Comparison of ENCODE assay signal across 19 cellular contexts in genomic region chr5:58890265-58890664, GRCh38.
A peak's percentile ranks its signal among the peaks of the same experiment; 100 is the strongest.
DNase-seq lines count a peak whose midpoint lies in the region; ATAC-seq and FAIRE-seq lines count a peak whose summit lies in the region.
"Had no signal": no experiment of that assay in that cellular context is flagged by ENCODE, and none has a peak within 500 bp of the region (broad histone marks: within the 10 kb centered on the region; RNA-seq: fewer than 3 reads in every experiment).

No MANE protein-coding gene starts in this region.

- no peak overlapping the region for H2BK120ac ChIP-seq in trophoblast cell (ENCODE audit: insufficient read depth, low read length, poor library complexity)

- ATAC-seq in left cardiac atrium = no peak
- no peak for ATAC-seq in right cardiac atrium
- no peak for ATAC-seq in HG02870 (IDR thresholded peaks at IDR 0.05; ENCODE audit: unreplicated experiment)
- ATAC-seq in GM18870 (IDR thresholded peaks at IDR 0.05; ENCODE audit: unreplicated experiment) = no peak
- ATAC-seq: WTC11 had no signal

- H3K79me2 ChIP-seq in trophoblast cell (ENCODE audit: control insufficient read depth, insufficient read depth, low read length, poor library complexity) = no peaks in the 10 kb centered on the region
- H3K79me2 ChIP-seq: hepatocyte had no signal

- H2AFZ ChIP-seq in trophoblast cell (ENCODE audit: insufficient read depth, low read length, poor library complexity) = no peak overlapping the region
- H2AFZ ChIP-seq: hepatocyte had no signal

- DNase-seq in left cardiac atrium = peak; percentile 21
- no peak for DNase-seq in cardiac septum (ENCODE audit: low spot score)
- DNase-seq in right cardiac atrium = peak; percentile 41 to 67 (median 61)
- no peak for DNase-seq in trophoblast cell
- no peak for DNase-seq in frontal cortex (ENCODE audit: low spot score in 2 of 2)
- no peak for DNase-seq in dermis blood vessel endothelial cell
- DNase-seq: ACHN; activated naive CD4-positive, alpha-beta T cell treated with anti-CD3 and anti-CD28 coated beads, Interleukin-2, amount 50 U/mL, for 16 hours; activated T-cell treated with anti-CD3 and anti-CD28 coated beads, Interleukin-2, amount 50 U/mL, for 4 hours; DMS 273 treated with DMSO at 0.1 percent for 48 hours; H9; NCI-H748 treated with DMSO at 0.1 percent for 48 hours; transverse colon had no signal

- 91% methylated on average over 12 of the region's 12 CpGs for WGBS in right cardiac atrium
- WGBS in trophoblast cell (ENCODE audit: extremely low coverage, insufficient coverage, insufficient read length) = no CpG with 5 or more reads among the region's 12 CpGs

- intact Hi-C loops in left cardiac atrium (cut with DNase I) (loop anchor here (5.0 to 10.0 kb wide), 3 partner anchors 112 to 492 kb away; no protein-coding TSS in a partner anchor), cardiac septum (cut with DNase I) (no loop called here), right cardiac atrium (cut with DNase I) (loop anchor here in 3 of 4 donors (5.0 to 10.0 kb wide), 3 partner anchors 112 to 285 kb away; no protein-coding TSS in a partner anchor)

- H3K18ac ChIP-seq in trophoblast cell (ENCODE audit: low read length) = no peak overlapping the region

- no peak overlapping the region for H4K8ac ChIP-seq in trophoblast cell (ENCODE audit: low read depth, low read length)

- peak overlapping the region; percentile 85 for H3K27ac ChIP-seq in right cardiac atrium (ENCODE audit: low read length)
- H3K27ac ChIP-seq in trophoblast cell (ENCODE audit: low read depth, low read length) = no peak overlapping the region
- H3K27ac ChIP-seq: C4-2B had no signal

- H3K9ac ChIP-seq in trophoblast cell (ENCODE audit: low read length) = no peak overlapping the region

- peak overlapping the region; percentile 51 for H2BK12ac ChIP-seq in trophoblast cell (ENCODE audit: low read length)

- no peak overlapping the region for H2AK5ac ChIP-seq in trophoblast cell (ENCODE audit: low read length)

- H3K4me1 ChIP-seq in right cardiac atrium (ENCODE audit: control insufficient read depth, insufficient read depth, low read length) (peaks cover 4% of the 10 kb centered on the region), trophoblast cell (ENCODE audit: control insufficient read depth in 1 of 2, insufficient read depth in 2 of 2, low read length in 2 of 2) (peaks cover 0 to 6% of the 10 kb centered on the region in 2 experiments)

- no peak overlapping the region for H3K4me2 ChIP-seq in trophoblast cell (ENCODE audit: low read length)
- H3K4me2 ChIP-seq: hepatocyte had no signal

- H3K4me3 ChIP-seq in right cardiac atrium (ENCODE audit: low read length) (no peak overlapping the region), trophoblast cell (ENCODE audit: low read depth, low read length) (no peak overlapping the region)
- H3K4me3 ChIP-seq: hepatocyte, transverse colon had no signal

- H3K9me3 ChIP-seq in right cardiac atrium (ENCODE audit: control insufficient read depth, low read length) (no peaks in the 10 kb centered on the region), trophoblast cell (ENCODE audit: insufficient read depth, low read depth, low read length) (no peaks in the 10 kb centered on the region)
- H3K9me3 ChIP-seq: transverse colon had no signal

- no peak overlapping the region for H4K12ac ChIP-seq in trophoblast cell (ENCODE audit: low read depth, low read length)

- H3K14ac ChIP-seq in trophoblast cell (ENCODE audit: low read length) = no peak overlapping the region

- no peak for FAIRE-seq in frontal cortex (lab: Jason Lieb, UNC)
- FAIRE-seq: G401.6 had no signal

- H3K4ac ChIP-seq in trophoblast cell (ENCODE audit: low read depth, low read length) = no peak overlapping the region

- no peaks in the 10 kb centered on the region for H3K27me3 ChIP-seq in right cardiac atrium (ENCODE audit: control insufficient read depth, insufficient read depth)
- H3K27me3 ChIP-seq in trophoblast cell (ENCODE audit: insufficient read depth, low read length) = no peaks in the 10 kb centered on the region
- H3K27me3 ChIP-seq: hepatocyte, transverse colon had no signal

- peaks cover 7% of the 10 kb centered on the region for H3K79me1 ChIP-seq in trophoblast cell (ENCODE audit: low read length)

- no peak overlapping the region for H2BK5ac ChIP-seq in trophoblast cell (ENCODE audit: low read depth, low read length, poor library complexity)

- no peaks in the 10 kb centered on the region for H3K36me3 ChIP-seq in trophoblast cell (ENCODE audit: control insufficient read depth in 1 of 2, insufficient read depth in 2 of 2, low read length in 2 of 2)
- H3K36me3 ChIP-seq: transverse colon had no signal

- no peak overlapping the region for H4K91ac ChIP-seq in trophoblast cell (ENCODE audit: low read depth, low read length)

- H3K23ac ChIP-seq in trophoblast cell (ENCODE audit: low read length) = no peak overlapping the region

Comparison
In these comparisons a context has a peak if more than half of its experiments do, and no peak if none do; other contexts are left out.
1. DNase-seq: peak in left cardiac atrium (single experiment) and right cardiac atrium (3 of 3); none in cardiac septum (single experiment), trophoblast cell (0 of 2), frontal cortex (0 of 2) and dermis blood vessel endothelial cell (single experiment).